16 cellular contexts compared by ENCODE assay signal in genomic region chr17:72858826-72859495, GRCh38.
DNase-seq lines count a peak whose midpoint lies in the region; ATAC-seq lines count a peak whose summit lies in the region.
"Had no signal": no experiment of that assay in that cellular context is flagged by ENCODE, and none has a peak within 500 bp of the region (broad histone marks: within the 10 kb centered on the region; RNA-seq: fewer than 3 reads in every experiment).

No MANE protein-coding gene starts in this region.

- peak; percentile 16 for DNase-seq in COLO829 (ENCODE audit: low spot score)
- DNase-seq in SK-MEL-5 (ENCODE audit: low read depth, low spot score): peak; percentile 97
- DNase-seq in foreskin melanocyte: peak; percentile 29
- no peak for DNase-seq in activated CD4-positive, CD25-positive, alpha-beta regulatory T cell (lab: John Stamatoyannopoulos, UW)
- DNase-seq: 8988T; ACHN; BE2C; C1 segment of cervical spinal cord; Caco-2; Calu3; CD4-positive, alpha-beta memory T cell; CD4-positive, CD25-positive, alpha-beta regulatory T cell; CD8-positive, alpha-beta memory T cell; DMS79 treated with DMSO at 0.1 percent for 48 hours; GF-D8 had no signal

- in situ Hi-C loops in SK-MEL-5 (cut with HindIII; ENCODE audit: low pct_unique_long_range_greater_than_20kb, low sequenced_read_pairs): no loop called here

- no peak for ATAC-seq in GM21737 (IDR thresholded peaks at IDR 0.05; ENCODE audit: unreplicated experiment)

Comparison
In these comparisons a context has a peak if more than half of its experiments do, and no peak if none do; other contexts are left out.
1. DNase-seq: peak in COLO829 (single experiment), SK-MEL-5 (single experiment) and foreskin melanocyte (single experiment); none in activated CD4-positive, CD25-positive, alpha-beta regulatory T cell (0 of 4).